Comparison of ENCODE assay signal across 8 cellular contexts in the genomic region with DNA sequence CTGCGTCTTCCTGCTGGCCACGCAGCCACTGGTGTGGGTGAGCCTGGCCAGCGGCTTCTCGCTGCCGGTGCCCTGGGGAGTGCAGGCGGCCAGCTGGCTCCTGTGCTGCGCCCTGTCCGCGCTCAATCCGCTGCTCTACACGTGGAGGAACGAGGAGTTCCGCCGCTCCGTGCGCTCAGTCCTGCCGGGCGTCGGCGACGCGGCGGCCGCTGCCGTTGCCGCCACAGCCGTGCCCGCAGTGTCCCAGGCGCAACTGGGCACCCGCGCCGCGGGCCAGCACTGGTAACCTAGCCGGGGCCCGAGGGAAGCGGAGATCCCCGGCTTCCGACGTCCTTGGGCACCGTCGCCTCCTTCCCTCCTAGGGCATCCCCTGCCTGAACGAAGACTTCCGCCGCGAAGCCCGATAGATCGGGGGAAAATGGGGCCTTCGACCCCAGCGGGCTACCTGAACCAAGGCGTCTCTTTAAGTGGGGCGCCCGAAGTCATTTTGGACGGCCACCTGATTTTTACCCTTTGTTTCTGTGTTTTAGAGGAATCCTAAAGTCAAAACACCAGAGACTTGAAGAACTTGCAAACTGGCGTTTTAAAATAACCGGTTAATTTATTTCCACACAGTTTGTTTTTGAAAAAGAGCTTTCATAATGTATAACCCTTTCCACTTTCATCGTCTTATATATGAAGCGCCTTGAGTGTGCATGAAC. TPM values are rescaled to one million over a fixed set of nuclear protein-coding genes. Genes with fewer than 3 reads are reported as not detected.
DNase-seq lines count a peak whose midpoint lies in the region; ATAC-seq and TF ChIP-seq lines count a peak whose summit lies in the region.

No MANE protein-coding gene starts in this region.

- CTCF ChIA-PET in CD4-positive, alpha-beta T cell (lab: Charles Lee), result no interaction called here

- H3K4me1 ChIP-seq in left lung, result peaks cover 13 to 25% of the 10 kb centered on the region in 2 donors
- peaks cover 5% of the 10 kb centered on the region for H3K4me1 ChIP-seq in thymus (ENCODE audit: control insufficient read depth, insufficient read depth, low read length)

- no peak for TF ChIP-seq CTCF in CD4-positive, alpha-beta T cell (IDR thresholded peaks at IDR 0.05)
- TF ChIP-seq CTCF in brain microvascular endothelial cell (IDR thresholded peaks at IDR 0.05; ENCODE audit: low read depth, low read length, missing control alignments) (no peak), left lung (IDR thresholded peaks at IDR 0.05) (no peak)

- POLR2A ChIA-PET in CD4-positive, alpha-beta T cell (lab: Charles Lee), result no interaction called here

- no peaks in the 10 kb centered on the region for H3K36me3 ChIP-seq in brain microvascular endothelial cell (replicated peaks)
- H3K36me3 ChIP-seq in left lung, result no peaks in the 10 kb centered on the region
- H3K36me3 ChIP-seq in thymus (ENCODE audit: control insufficient read depth, insufficient read depth), result no peaks in the 10 kb centered on the region

- no peak overlapping the region for H3K27ac ChIP-seq in CD4-positive, alpha-beta T cell (ENCODE audit: low read depth, low read length)
- H3K27ac ChIP-seq in brain microvascular endothelial cell (no peak overlapping the region), left lung (no peak overlapping the region), thymus (ENCODE audit: low read depth) (no peak overlapping the region)

- ATAC-seq in CD4-positive, alpha-beta T cell (ENCODE audit: poor library complexity), result peak; percentile 32
- ATAC-seq in HG02885 (IDR thresholded peaks at IDR 0.05; ENCODE audit: poor library complexity, unreplicated experiment), result peak; percentile 8
- peak; percentile 50 for ATAC-seq in left lung
- no peak for ATAC-seq in GM18517 (IDR thresholded peaks at IDR 0.05; ENCODE audit: unreplicated experiment)

- H3K27ac Mint-ChIP-seq in CD4-positive, alpha-beta T cell, result no peak overlapping the region

- H3K4me3 ChIP-seq in brain microvascular endothelial cell (ENCODE audit: low read depth, low read length) (peak overlapping the region; percentile 48), left lung (peak overlapping the region; percentile 21 to 39), thymus (ENCODE audit: low read length) (peak overlapping the region; percentile 52)

- no peaks in the 10 kb centered on the region for H3K9me3 ChIP-seq in CD4-positive, alpha-beta T cell (ENCODE audit: control insufficient read depth, low read length)
- H3K9me3 ChIP-seq in left lung, result no peaks in the 10 kb centered on the region
- H3K9me3 ChIP-seq in thymus (ENCODE audit: control insufficient read depth), result no peaks in the 10 kb centered on the region

- no peaks in the 10 kb centered on the region for H3K4me1 Mint-ChIP-seq in CD4-positive, alpha-beta T cell (ENCODE audit: low read depth)

- H3K27me3 ChIP-seq in CD4-positive, alpha-beta T cell (ENCODE audit: control insufficient read depth, insufficient read depth, low read length), result peaks cover 44% of the 10 kb centered on the region
- H3K27me3 ChIP-seq in brain microvascular endothelial cell (replicated peaks), result no peaks in the 10 kb centered on the region
- peaks cover 34 to 54% of the 10 kb centered on the region in 2 donors for H3K27me3 ChIP-seq in left lung
- peaks cover 23% of the 10 kb centered on the region for H3K27me3 ChIP-seq in thymus (ENCODE audit: control insufficient read depth, insufficient read depth)

- peak overlapping the region; percentile 81 for H3K4me3 Mint-ChIP-seq in CD4-positive, alpha-beta T cell

- H3K27me3 Mint-ChIP-seq in CD4-positive, alpha-beta T cell, result peaks cover 87% of the 10 kb centered on the region

- in situ Hi-C loops in brain microvascular endothelial cell (cut with HindIII; ENCODE audit: low pct_ligation_motif_present, low sequenced_read_pairs), result no loop called here

- intact Hi-C loops in CD4-positive, alpha-beta T cell (cut with DNase I, micrococcal nuclease), result no loop called here
- intact Hi-C loops in left lung (cut with DNase I), result no loop called here

- H3K36me3 Mint-ChIP-seq in CD4-positive, alpha-beta T cell (ENCODE audit: low read depth), result no peaks in the 10 kb centered on the region

- WGBS in thymus, result 10% methylated on average over 57 of the region's 57 CpGs

- H3K9me3 Mint-ChIP-seq in CD4-positive, alpha-beta T cell, result no peaks in the 10 kb centered on the region

- no peak for DNase-seq in CD4-positive, alpha-beta T cell
- no peak for DNase-seq in brain microvascular endothelial cell
- DNase-seq in left lung, result peak in 1 of 2 donors; percentile 79
- DNase-seq in activated effector memory CD4-positive, alpha-beta T cell treated with Interleukin-2 at 50 U/mL for 16 hours, result no peak
- DNase-seq in LoVo (ENCODE audit: low spot score), result no peak

RNA-seq across cellular contexts. Expression of a gene that starts 2.0 kb away (rescaled TPM):
- not detected for total RNA-seq in CD4-positive, alpha-beta T cell
- total RNA-seq in left lung, result under 1 TPM in 1 of 2 donors, not detected in 1; 0.10 TPM
- 0.48 TPM for polyA plus RNA-seq in thymus
